ENCODE assay signal across 11 cellular contexts in the genomic region with DNA sequence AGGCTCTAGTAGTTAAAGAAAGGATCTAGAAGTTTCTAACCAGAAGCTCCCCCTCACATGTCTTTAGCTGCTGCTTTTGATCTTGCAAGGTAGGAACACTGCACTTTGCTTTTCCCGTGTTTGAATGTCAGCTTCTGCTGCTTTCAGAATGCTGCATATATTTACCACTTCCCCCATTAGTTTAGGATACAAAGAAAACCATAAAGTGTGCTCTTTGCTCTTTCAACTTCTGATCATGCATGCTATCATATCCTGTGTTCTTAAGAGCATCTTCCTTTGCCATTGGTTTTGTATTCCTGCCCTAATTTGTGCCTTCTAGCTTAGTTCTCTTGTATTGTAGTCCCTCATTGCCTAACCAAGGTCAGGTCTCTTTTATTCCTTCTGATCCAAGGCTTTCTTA. TPM values are rescaled to one million over a fixed set of nuclear protein-coding genes. Genes with fewer than 3 reads are reported as not detected.
DNase-seq lines count a peak whose midpoint lies in the region; ATAC-seq and TF ChIP-seq lines count a peak whose summit lies in the region.
"Had no signal": no experiment of that assay in that cellular context is flagged by ENCODE, and none has a peak within 500 bp of the region (broad histone marks: within the 10 kb centered on the region; RNA-seq: fewer than 3 reads in every experiment).

No MANE protein-coding gene starts in this region.

- TF ChIP-seq CTCF in H9 (conservative IDR thresholded peaks at IDR 0.05) (no peak), WTC11 (IDR thresholded peaks at IDR 0.05) (no peak), glutamatergic neuron (IDR thresholded peaks at IDR 0.05; ENCODE audit: partially characterized antibody, unreplicated experiment) (no peak), tibial nerve (IDR thresholded peaks at IDR 0.05) (no peak)

- CTCF ChIA-PET in WTC11 (lab: Charles Lee), result interaction anchor here (0.8 kb wide), 1 partner anchor 40 kb away, joined by 4 read pairs; no protein-coding TSS in a partner anchor

- peaks cover 3% of the 10 kb centered on the region for H3K4me1 ChIP-seq in H9 (ENCODE audit: insufficient read depth, low read length)
- peaks cover 0 to 57% (median 37%) of the 10 kb centered on the region in 4 donors for H3K4me1 ChIP-seq in tibial nerve

- H4K8ac ChIP-seq in H9 (replicated peaks; ENCODE audit: insufficient read length, low read depth, low read length), result no peak overlapping the region

- H3K27me3 ChIP-seq in H9 (ENCODE audit: insufficient read depth, low read length) (no peaks in the 10 kb centered on the region), tibial nerve (no peaks in the 10 kb centered on the region)

- H3T11ph ChIP-seq in H9 (ENCODE audit: low read length), result no peak overlapping the region

- H3K9me3 ChIP-seq in H9 (ENCODE audit: control insufficient read depth, low read depth, low read length), result no peaks in the 10 kb centered on the region
- no peaks in the 10 kb centered on the region for H3K9me3 ChIP-seq in tibial nerve

- H3K23ac ChIP-seq in H9 (ENCODE audit: insufficient read length, low read depth, low read length), result peak overlapping the region; percentile 20

- WGBS in H9 (ENCODE audit: extremely low coverage, insufficient read length, low lambda C conversion rate), result no CpG with 5 or more reads among the region's 1 CpG
- 17 to 19% methylated on average over 1 of the region's 1 CpG for WGBS in tibial nerve, 2 donors

- H2BK12ac ChIP-seq in H9 (ENCODE audit: insufficient read length, low read depth, low read length), result no peak overlapping the region

- H3K4me3 ChIP-seq in tibial nerve, result no peak overlapping the region

- H3K56ac ChIP-seq in H9 (ENCODE audit: insufficient read length, low read depth, low read length), result no peak overlapping the region

- H2AFZ ChIP-seq in H9 (ENCODE audit: low read length), result no peak overlapping the region

- peaks cover 0 to 25% (median 0%) of the 10 kb centered on the region in 3 donors for H3K36me3 ChIP-seq in tibial nerve

- H3K79me1 ChIP-seq in H9 (ENCODE audit: insufficient read depth, low read depth, low read length, poor library complexity, severe bottlenecking), result peaks cover 13% of the 10 kb centered on the region

- peaks cover 6% of the 10 kb centered on the region; the same call in 1 of the 2 replicates for H3K79me2 ChIP-seq in H9 (ENCODE audit: insufficient read depth, low read length)

- no peak overlapping the region for H2BK20ac ChIP-seq in H9 (ENCODE audit: low read depth, low read length, poor library complexity, severe bottlenecking)

- H3K4me1 Mint-ChIP-seq in H9, result peaks cover 17 to 21% of the 10 kb centered on the region in 2 experiments
- H3K4me1 Mint-ChIP-seq in WTC11, result peaks cover 25% of the 10 kb centered on the region
- peaks cover 66% of the 10 kb centered on the region for H3K4me1 Mint-ChIP-seq in glutamatergic neuron (ENCODE audit: low read depth, unreplicated experiment)
- H3K4me1 Mint-ChIP-seq in stimulated activated effector memory CD8-positive, alpha-beta T cell treated with anti-CD3 and anti-CD28 coated beads, Interleukin-12 subunit alpha, Interleukin-12 subunit beta, amount 100 ng/mL, for 72 hours, result peaks cover 72% of the 10 kb centered on the region

- no peak overlapping the region for H2BK5ac ChIP-seq in H9 (ENCODE audit: insufficient read length, low read length)

- H3K27ac Mint-ChIP-seq in H9 (peak overlapping the region in 2 of 3 experiments; percentile 0 to 19; a peak in 2 of 7 replicates), WTC11 (peak overlapping the region; percentile 0; the same call in 1 of the 2 replicates), glutamatergic neuron (ENCODE audit: unreplicated experiment) (peak overlapping the region; percentile 5)
- peak overlapping the region; percentile 77 for H3K27ac Mint-ChIP-seq in stimulated activated effector memory CD8-positive, alpha-beta T cell treated with anti-CD3 and anti-CD28 coated beads, Interleukin-12 subunit alpha, Interleukin-12 subunit beta, amount 100 ng/mL, for 72 hours

- H3K27me3 Mint-ChIP-seq in H9 (ENCODE audit: low read depth) (no peaks in the 10 kb centered on the region), WTC11 (ENCODE audit: low read depth) (no peaks in the 10 kb centered on the region), glutamatergic neuron (ENCODE audit: unreplicated experiment) (peaks cover 6% of the 10 kb centered on the region)

- ATAC-seq in WTC11 (no peak), esophagus mucosa (no peak), GM18519 (IDR thresholded peaks at IDR 0.05; ENCODE audit: low FRiP score, unreplicated experiment) (no peak)
- ATAC-seq in stimulated activated effector memory CD8-positive, alpha-beta T cell treated with anti-CD3 and anti-CD28 coated beads, Interleukin-12 subunit alpha, Interleukin-12 subunit beta, amount 100 ng/mL, for 72 hours, result no peak

- no peak overlapping the region for H2BK120ac ChIP-seq in H9 (ENCODE audit: low read depth, low read length, poor library complexity, severe bottlenecking)

- H3K36me3 Mint-ChIP-seq in H9 (ENCODE audit: insufficient read depth in 1 of 3, low read depth in 3 of 3) (peaks cover 14 to 43% (median 33%) of the 10 kb centered on the region in 3 experiments), WTC11 (peaks cover 28% of the 10 kb centered on the region), glutamatergic neuron (ENCODE audit: unreplicated experiment) (peaks cover 3% of the 10 kb centered on the region)
- peaks cover 49% of the 10 kb centered on the region for H3K36me3 Mint-ChIP-seq in stimulated activated effector memory CD8-positive, alpha-beta T cell treated with anti-CD3 and anti-CD28 coated beads, Interleukin-12 subunit alpha, Interleukin-12 subunit beta, amount 100 ng/mL, for 72 hours

- no peak for TF ChIP-seq POLR2A in tibial nerve (IDR thresholded peaks at IDR 0.05)

- no peak overlapping the region for H2AK5ac ChIP-seq in H9 (ENCODE audit: insufficient read length, low read length)

- H3K14ac ChIP-seq in H9 (ENCODE audit: insufficient read depth, low read length), result no peak overlapping the region

- no peak overlapping the region for H3K4me2 ChIP-seq in H9 (ENCODE audit: insufficient read depth, insufficient read length, low read length)

- H3K9ac ChIP-seq in H9 (ENCODE audit: extremely low read depth, insufficient read length, low read length), result no peak overlapping the region

- POLR2A ChIA-PET in WTC11 (lab: Charles Lee), result no interaction called here

- H3K4me3 Mint-ChIP-seq in H9, result no peak overlapping the region
- H3K4me3 Mint-ChIP-seq in WTC11, result no peak overlapping the region
- H3K4me3 Mint-ChIP-seq in glutamatergic neuron (ENCODE audit: unreplicated experiment), result peak overlapping the region; percentile 9
- peak overlapping the region; percentile 21 for H3K4me3 Mint-ChIP-seq in stimulated activated effector memory CD8-positive, alpha-beta T cell treated with anti-CD3 and anti-CD28 coated beads, Interleukin-12 subunit alpha, Interleukin-12 subunit beta, amount 100 ng/mL, for 72 hours

- H3K27ac ChIP-seq in H9 (ENCODE audit: insufficient read length, low read depth, low read length) (no peak overlapping the region), tibial nerve (peak overlapping the region in 2 of 4 donors; percentile 5 to 28)
- H3K27ac ChIP-seq: RWPE1 had no signal

- no peaks in the 10 kb centered on the region for H3K9me3 Mint-ChIP-seq in H9
- H3K9me3 Mint-ChIP-seq in WTC11, result no peaks in the 10 kb centered on the region
- H3K9me3 Mint-ChIP-seq in glutamatergic neuron (ENCODE audit: unreplicated experiment), result peaks cover 11% of the 10 kb centered on the region
- no peaks in the 10 kb centered on the region for H3K9me3 Mint-ChIP-seq in stimulated activated effector memory CD8-positive, alpha-beta T cell treated with anti-CD3 and anti-CD28 coated beads, Interleukin-12 subunit alpha, Interleukin-12 subunit beta, amount 100 ng/mL, for 72 hours

- no peak overlapping the region for H3K18ac ChIP-seq in H9 (ENCODE audit: insufficient read length, low read depth, low read length)

- no peaks in the 10 kb centered on the region for H3K23me2 ChIP-seq in H9 (ENCODE audit: insufficient read length, low read depth, low read length, poor library complexity, severe bottlenecking)

- no peak overlapping the region for H4K5ac ChIP-seq in H9 (ENCODE audit: insufficient read length, low read depth, low read length)

- H4K91ac ChIP-seq in H9 (ENCODE audit: insufficient read length, low read depth, low read length), result no peak overlapping the region

- no peak overlapping the region for H3K4ac ChIP-seq in H9 (ENCODE audit: low read depth, low read length)

- no peak for TF ChIP-seq EP300 in tibial nerve (IDR thresholded peaks at IDR 0.05)

- DNase-seq in H9, result no peak
- DNase-seq in WTC11 (ENCODE audit: low spot score), result no peak
- no peak for DNase-seq in glutamatergic neuron
- no peak for DNase-seq in stimulated activated effector memory CD8-positive, alpha-beta T cell treated with anti-CD3 and anti-CD28 coated beads, Interleukin-12 subunit alpha, Interleukin-12 subunit beta, amount 100 ng/mL, for 72 hours (ENCODE audit: low spot score in 2 of 2)
- DNase-seq in T1000 (lab: John Stamatoyannopoulos, UW), result no peak
- DNase-seq in tibial nerve (ENCODE audit: low spot score in 2 of 2), result no peak
- DNase-seq: MM.1S; stimulated activated CD4-positive, alpha-beta T cell treated with anti-CD3 and anti-CD28 coated beads, Interleukin-4, amount 100 ng/mL, for 4 hours had no signal

- no peaks in the 10 kb centered on the region for H4K20me1 ChIP-seq in H9 (ENCODE audit: control insufficient read depth, insufficient read depth, insufficient read length)

- H2BK15ac ChIP-seq in H9 (ENCODE audit: low read depth, low read length), result no peak overlapping the region

TF ChIP-seq in WTC11, 78 proteins besides CTCF, POLR2A, EP300 and RAD21 (continues in another document):
- TF ChIP-seq, protein P1, sequence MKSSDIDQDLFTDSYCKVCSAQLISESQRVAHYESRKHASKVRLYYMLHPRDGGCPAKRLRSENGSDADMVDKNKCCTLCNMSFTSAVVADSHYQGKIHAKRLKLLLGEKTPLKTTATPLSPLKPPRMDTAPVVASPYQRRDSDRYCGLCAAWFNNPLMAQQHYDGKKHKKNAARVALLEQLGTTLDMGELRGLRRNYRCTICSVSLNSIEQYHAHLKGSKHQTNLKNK (CRISPR knock-in tag; IDR thresholded peaks at IDR 0.05), result no peak
- no peak for TF ChIP-seq NR1H2 (CRISPR knock-in tag; IDR thresholded peaks at IDR 0.05)

RNA-seq across cellular contexts. Expression of a gene that starts 43.3 kb away (rescaled TPM):
- total RNA-seq in H9 (2021) (38.8 and 45.3 TPM in 2 replicates), WTC11 (2021) (45.9 to 47.4 TPM (median 46.3 TPM) in 3 replicates), glutamatergic neuron (ENCODE audit: unreplicated experiment) (80.5 TPM), esophagus mucosa (17.9 TPM), tibial nerve (10 to 100 TPM; 22.9 to 38.7 (median 27.1) TPM)

Comparison
In these comparisons a context has a peak if more than half of its experiments do, and no peak if none do; other contexts are left out.
1. H3K27ac Mint-ChIP-seq: peak in every context shown above with its lines; median percentile 77 in stimulated activated effector memory CD8-positive, alpha-beta T cell treated with anti-CD3 and anti-CD28 coated beads, Interleukin-12 subunit alpha, Interleukin-12 subunit beta, amount 100 ng/mL, for 72 hours; 10 in H9; 5 in glutamatergic neuron; 0 in WTC11.
2. H3K4me3 Mint-ChIP-seq: peak in glutamatergic neuron (single experiment) and stimulated activated effector memory CD8-positive, alpha-beta T cell treated with anti-CD3 and anti-CD28 coated beads, Interleukin-12 subunit alpha, Interleukin-12 subunit beta, amount 100 ng/mL, for 72 hours (single experiment); none in H9 (0 of 2) and WTC11 (single experiment).